2 cellular contexts compared by ENCODE assay signal in genomic region chr22:43749473-43749872, GRCh38.
TF ChIP-seq lines count a peak whose summit lies in the region.

No MANE protein-coding gene starts in this region.

TF ChIP-seq in GM23338, 12 proteins besides CTCF, POLR2A, EP300 and RAD21:
- TF ChIP-seq JUNB (IDR thresholded peaks at IDR 0.05; ENCODE audit: unreplicated experiment) (no peak), EZH2 (IDR thresholded peaks at IDR 0.05; ENCODE audit: low read depth, unreplicated experiment) (no peak), REST (IDR thresholded peaks at IDR 0.05; ENCODE audit: unreplicated experiment) (no peak), ZNF462 (CRISPR knock-in tag; IDR thresholded peaks at IDR 0.05) (no peak), CREB1 (CRISPR knock-in tag; IDR thresholded peaks at IDR 0.05; ENCODE audit: low read depth) (no peak), POLR2AphosphoS5 (IDR thresholded peaks at IDR 0.05; ENCODE audit: low read depth) (no peak), STAT1 (IDR thresholded peaks at IDR 0.05; ENCODE audit: unreplicated experiment) (no peak), ETS1 (IDR thresholded peaks at IDR 0.05) (no peak), ZNF331 (CRISPR knock-in tag; IDR thresholded peaks at IDR 0.05; ENCODE audit: low read depth) (no peak), ZNF114 (CRISPR knock-in tag; IDR thresholded peaks at IDR 0.05) (no peak), EZH2phosphoT487 (IDR thresholded peaks at IDR 0.05; ENCODE audit: unreplicated experiment) (no peak), NANOG (IDR thresholded peaks at IDR 0.05; ENCODE audit: borderline replicate concordance) (no peak)

TF ChIP-seq in H1, 55 proteins besides CTCF, POLR2A, EP300 and RAD21:
- TF ChIP-seq YY1 (IDR thresholded peaks at IDR 0.05; ENCODE audit: low read depth, low read length) (no peak), HDAC6 (IDR thresholded peaks at IDR 0.05; ENCODE audit: low read depth, low read length) (no peak), JUN (IDR thresholded peaks at IDR 0.05; ENCODE audit: low read depth, low read length) (no peak), SP2 (IDR thresholded peaks at IDR 0.05; ENCODE audit: low read length) (no peak), FOSL1 (IDR thresholded peaks at IDR 0.05; ENCODE audit: insufficient read depth, low read depth, low read length) (no peak), KDM4A (IDR thresholded peaks at IDR 0.05; ENCODE audit: low read depth, low read length, severe bottlenecking) (no peak), GTF2F1 (IDR thresholded peaks at IDR 0.05; ENCODE audit: borderline replicate concordance, low read depth, low read length) (no peak)
